ENCODE assay signal across 8 cellular contexts in the genomic region with DNA sequence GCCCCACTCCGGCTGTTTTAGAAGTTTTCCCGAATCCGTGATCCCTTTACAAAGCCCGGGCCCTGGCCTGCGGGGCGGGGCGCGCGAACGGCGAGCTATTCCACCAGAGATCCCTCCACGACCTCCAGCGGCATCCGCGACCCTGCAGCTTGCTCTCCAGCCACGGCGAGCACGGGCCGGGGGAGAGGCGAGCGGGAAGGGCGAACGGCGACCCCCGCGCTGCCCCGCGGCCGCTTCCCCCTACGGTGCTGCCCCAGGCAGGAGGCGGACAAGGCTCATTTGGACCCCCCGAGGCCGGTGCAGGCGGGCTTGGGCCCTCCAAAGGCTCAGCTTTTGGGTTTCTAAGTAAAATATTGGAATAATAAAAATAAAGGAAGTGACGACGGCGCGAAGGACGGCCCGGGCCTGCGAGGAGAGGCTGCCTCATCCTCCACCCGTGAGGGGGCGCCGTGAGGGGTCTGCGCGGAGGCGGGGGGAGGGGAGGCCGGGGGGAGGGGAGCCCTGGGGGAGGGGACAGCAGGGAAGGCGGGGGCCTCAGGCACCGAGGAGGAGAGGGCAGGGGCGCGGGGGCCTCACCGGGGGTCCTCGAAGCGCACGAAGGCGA. TPM values are rescaled to one million over a fixed set of nuclear protein-coding genes. Genes with fewer than 3 reads are reported as not detected.
A peak's percentile ranks its signal among the peaks of the same experiment; 100 is the strongest.
DNase-seq lines count a peak whose midpoint lies in the region; ATAC-seq and TF ChIP-seq lines count a peak whose summit lies in the region.

No MANE protein-coding gene starts in this region.

- H3K36me3 Mint-ChIP-seq in activated T-helper 2 cell treated with anti-CD3 and anti-CD28 coated beads, Interferon-gamma antibody, Interleukin-2, Interleukin-4, amounts not matched to agents 10 μg/mL and 5 μg/mL and 100 μg/mL, durations not matched to agents 14 hours and 24 hours and 36 hours (ENCODE audit: low read depth) = peaks cover 42% of the 10 kb centered on the region

- H3K79me2 ChIP-seq in DND-41 (ENCODE audit: insufficient read depth, low read length) = peaks cover 80% of the 10 kb centered on the region

- H3K27me3 ChIP-seq in DND-41 (ENCODE audit: insufficient read depth, low read length, poor library complexity) (no peaks in the 10 kb centered on the region), neutrophil (no peaks in the 10 kb centered on the region)

- ATAC-seq in DND-41 (ENCODE audit: insufficient read depth, low read depth) (peak; percentile 54), GM21526 (IDR thresholded peaks at IDR 0.05; ENCODE audit: low FRiP score, unreplicated experiment) (peak; percentile 17), GM18519 (IDR thresholded peaks at IDR 0.05; ENCODE audit: low FRiP score, unreplicated experiment) (no peak)

- intact Hi-C loops in activated T-helper 2 cell treated with anti-CD3 and anti-CD28 coated beads, Interferon-gamma antibody, Interleukin-2, Interleukin-4, amounts not matched to agents 10 μg/mL and 5 μg/mL and 100 μg/mL, durations not matched to agents 14 hours and 24 hours and 36 hours (cut with micrococcal nuclease) = loop anchor here (1.0 to 2.0 kb wide), 5 partner anchors 23 to 218 kb away; a partner anchor contains a TSS

- H3K36me3 ChIP-seq in DND-41 (ENCODE audit: insufficient read depth, low read length) (peaks cover 38% of the 10 kb centered on the region), neutrophil (peaks cover 32% of the 10 kb centered on the region)

- peak overlapping the region; percentile 81 to 89 for H3K4me3 ChIP-seq in DND-41 (ENCODE audit: low read depth in 1 of 2, low read length in 2 of 2)
- H3K4me3 ChIP-seq in Jurkat, Clone E6-1 (ENCODE audit: low read length) = peak overlapping the region; percentile 89
- H3K4me3 ChIP-seq in foreskin fibroblast (ENCODE audit: low read depth in 1 of 2, low read length in 2 of 2) = peak overlapping the region; percentile 88 to 92
- peak overlapping the region; percentile 79 to 82 for H3K4me3 ChIP-seq in neutrophil (ENCODE audit: low read depth in 1 of 2, low read length in 1 of 2)

- peaks cover 40% of the 10 kb centered on the region for H4K20me1 ChIP-seq in DND-41 (ENCODE audit: insufficient read depth, low read length)

- H3K9me3 ChIP-seq in DND-41 (ENCODE audit: insufficient read depth, low read length, severe bottlenecking) = no peaks in the 10 kb centered on the region
- H3K9me3 ChIP-seq in neutrophil = no peaks in the 10 kb centered on the region

- peaks cover 37% of the 10 kb centered on the region for H3K4me1 Mint-ChIP-seq in activated T-helper 2 cell treated with anti-CD3 and anti-CD28 coated beads, Interferon-gamma antibody, Interleukin-2, Interleukin-4, amounts not matched to agents 10 μg/mL and 5 μg/mL and 100 μg/mL, durations not matched to agents 14 hours and 24 hours and 36 hours (ENCODE audit: low read depth)

- H3K4me2 ChIP-seq in DND-41 (ENCODE audit: insufficient read depth, low read length) = peak overlapping the region; percentile 78

- H3K4me3 Mint-ChIP-seq in activated T-helper 2 cell treated with anti-CD3 and anti-CD28 coated beads, Interferon-gamma antibody, Interleukin-2, Interleukin-4, amounts not matched to agents 10 μg/mL and 5 μg/mL and 100 μg/mL, durations not matched to agents 14 hours and 24 hours and 36 hours (ENCODE audit: low read depth) = peak overlapping the region; percentile 95

- peak overlapping the region; percentile 89 for H2AFZ ChIP-seq in DND-41 (ENCODE audit: low read depth, low read length)

- no peaks in the 10 kb centered on the region for H3K27me3 Mint-ChIP-seq in activated T-helper 2 cell treated with anti-CD3 and anti-CD28 coated beads, Interferon-gamma antibody, Interleukin-2, Interleukin-4, amounts not matched to agents 10 μg/mL and 5 μg/mL and 100 μg/mL, durations not matched to agents 14 hours and 24 hours and 36 hours (ENCODE audit: low read depth)

- H3K4me1 ChIP-seq in DND-41 (ENCODE audit: insufficient read depth, low read length) (peaks cover 48% of the 10 kb centered on the region), neutrophil (ENCODE audit: control insufficient read depth in 1 of 2, insufficient read depth in 1 of 2, low read depth in 1 of 2, low read length in 1 of 2) (peaks cover 31 to 36% of the 10 kb centered on the region in 2 experiments)

- no peaks in the 10 kb centered on the region for H3K9me3 Mint-ChIP-seq in activated T-helper 2 cell treated with anti-CD3 and anti-CD28 coated beads, Interferon-gamma antibody, Interleukin-2, Interleukin-4, amounts not matched to agents 10 μg/mL and 5 μg/mL and 100 μg/mL, durations not matched to agents 14 hours and 24 hours and 36 hours

- DNase-seq in DND-41 = peak; percentile 67
- no peak for DNase-seq in Jurkat, Clone E6-1 (ENCODE audit: low read depth, low spot score)
- peak; percentile 32 for DNase-seq in activated T-helper 2 cell treated with anti-CD3 and anti-CD28 coated beads, Interferon-gamma antibody, Interleukin-2, Interleukin-4, amounts not matched to agents 10 μg/mL and 5 μg/mL and 100 μg/mL, durations not matched to agents 14 hours and 24 hours and 36 hours (ENCODE audit: low spot score)
- peak in 1 of 2 donors; percentile 54 for DNase-seq in foreskin fibroblast
- DNase-seq in SW 1271 (lab: John Stamatoyannopoulos, UW) = no peak

- H3K9ac ChIP-seq in DND-41 (ENCODE audit: low read depth, low read length) = peak overlapping the region; percentile 89

- TF ChIP-seq CTCF in DND-41 (IDR thresholded peaks at IDR 0.05; ENCODE audit: borderline replicate concordance, extremely low read depth, low read length, poor library complexity, severe bottlenecking) = peak; percentile 48
- TF ChIP-seq CTCF in foreskin fibroblast (IDR thresholded peaks at IDR 0.05; ENCODE audit: low read depth, low read length) = no peak
- TF ChIP-seq CTCF in neutrophil (IDR thresholded peaks at IDR 0.05) = no peak

- H3K27ac Mint-ChIP-seq in activated T-helper 2 cell treated with anti-CD3 and anti-CD28 coated beads, Interferon-gamma antibody, Interleukin-2, Interleukin-4, amounts not matched to agents 10 μg/mL and 5 μg/mL and 100 μg/mL, durations not matched to agents 14 hours and 24 hours and 36 hours = peak overlapping the region; percentile 81

- peak overlapping the region; percentile 90 for H3K27ac ChIP-seq in DND-41 (ENCODE audit: low read length)
- peak overlapping the region; percentile 92 for H3K27ac ChIP-seq in neutrophil

RNA-seq across cellular contexts. Expression of a gene that starts 0.6 kb away (rescaled TPM):
- 333 TPM for polyA plus RNA-seq in Jurkat, Clone E6-1 (2012; ENCODE audit: insufficient read depth, insufficient read length)
- total RNA-seq in activated T-helper 2 cell treated with anti-CD3 and anti-CD28 coated beads, Interferon-gamma antibody, Interleukin-2, Interleukin-4, amounts not matched to agents 10 μg/mL and 5 μg/mL and 100 μg/mL, durations not matched to agents 14 hours and 24 hours and 36 hours = 248 and 251 TPM in 2 replicates

RNA-seq across cellular contexts. Expression of a gene that starts 22.7 kb away (rescaled TPM):
- 30.8 TPM for polyA plus RNA-seq in Jurkat, Clone E6-1 (2012; ENCODE audit: insufficient read depth, insufficient read length)
- total RNA-seq in activated T-helper 2 cell treated with anti-CD3 and anti-CD28 coated beads, Interferon-gamma antibody, Interleukin-2, Interleukin-4, amounts not matched to agents 10 μg/mL and 5 μg/mL and 100 μg/mL, durations not matched to agents 14 hours and 24 hours and 36 hours = 30.4 and 38.0 TPM in 2 replicates

RNA-seq across cellular contexts. Expression of a gene that starts 22.8 kb away (rescaled TPM):
- 61.3 TPM for polyA plus RNA-seq in Jurkat, Clone E6-1 (2012; ENCODE audit: insufficient read depth, insufficient read length)
- total RNA-seq in activated T-helper 2 cell treated with anti-CD3 and anti-CD28 coated beads, Interferon-gamma antibody, Interleukin-2, Interleukin-4, amounts not matched to agents 10 μg/mL and 5 μg/mL and 100 μg/mL, durations not matched to agents 14 hours and 24 hours and 36 hours = 36.8 TPM in 2 replicates

RNA-seq across cellular contexts. Expression of a gene that starts 27.0 kb away (rescaled TPM):
- polyA plus RNA-seq in Jurkat, Clone E6-1 (2012; ENCODE audit: insufficient read depth, insufficient read length) = 565 TPM
- 323 and 329 TPM in 2 replicates for total RNA-seq in activated T-helper 2 cell treated with anti-CD3 and anti-CD28 coated beads, Interferon-gamma antibody, Interleukin-2, Interleukin-4, amounts not matched to agents 10 μg/mL and 5 μg/mL and 100 μg/mL, durations not matched to agents 14 hours and 24 hours and 36 hours

RNA-seq across cellular contexts. Expression of a gene that starts 31.0 kb away (rescaled TPM):
- 778 TPM for polyA plus RNA-seq in Jurkat, Clone E6-1 (2012; ENCODE audit: insufficient read depth, insufficient read length)
- total RNA-seq in activated T-helper 2 cell treated with anti-CD3 and anti-CD28 coated beads, Interferon-gamma antibody, Interleukin-2, Interleukin-4, amounts not matched to agents 10 μg/mL and 5 μg/mL and 100 μg/mL, durations not matched to agents 14 hours and 24 hours and 36 hours = 328 and 333 TPM in 2 replicates

Comparison
In these comparisons a context has a peak if more than half of its experiments do, and no peak if none do; other contexts are left out.
1. DNase-seq: peak in DND-41 (single experiment) and activated T-helper 2 cell treated with anti-CD3 and anti-CD28 coated beads, Interferon-gamma antibody, Interleukin-2, Interleukin-4, amounts not matched to agents 10 μg/mL and 5 μg/mL and 100 μg/mL, durations not matched to agents 14 hours and 24 hours and 36 hours (single experiment); none in Jurkat, Clone E6-1 (single experiment) and SW 1271 (0 of 2).
2. Peak in every context shown above with its lines, with median percentiles within 50 percentile points of each other: H3K4me3 ChIP-seq.